Comparison of ENCODE assay signal across 2 cellular contexts in genomic region chr11:69482322-69482721, GRCh38.
TF ChIP-seq lines count a peak whose summit lies in the region.

No MANE protein-coding gene starts in this region.

TF ChIP-seq in K562, 482 proteins besides CTCF, POLR2A, EP300 and RAD21 (continues in another document):
- TF ChIP-seq MNT (conservative IDR thresholded peaks at IDR 0.05): no peak
- no peak for TF ChIP-seq ZBTB40 (IDR thresholded peaks at IDR 0.05)
- no peak for TF ChIP-seq ZBTB40 (CRISPR knock-in tag; IDR thresholded peaks at IDR 0.05)
- no peak for TF ChIP-seq RBM14 (IDR thresholded peaks at IDR 0.05; ENCODE audit: borderline replicate concordance, insufficient read depth, low read depth, low read length)
- no peak for TF ChIP-seq ZNF133 (CRISPR knock-in tag; IDR thresholded peaks at IDR 0.05)
- TF ChIP-seq, protein P1, sequence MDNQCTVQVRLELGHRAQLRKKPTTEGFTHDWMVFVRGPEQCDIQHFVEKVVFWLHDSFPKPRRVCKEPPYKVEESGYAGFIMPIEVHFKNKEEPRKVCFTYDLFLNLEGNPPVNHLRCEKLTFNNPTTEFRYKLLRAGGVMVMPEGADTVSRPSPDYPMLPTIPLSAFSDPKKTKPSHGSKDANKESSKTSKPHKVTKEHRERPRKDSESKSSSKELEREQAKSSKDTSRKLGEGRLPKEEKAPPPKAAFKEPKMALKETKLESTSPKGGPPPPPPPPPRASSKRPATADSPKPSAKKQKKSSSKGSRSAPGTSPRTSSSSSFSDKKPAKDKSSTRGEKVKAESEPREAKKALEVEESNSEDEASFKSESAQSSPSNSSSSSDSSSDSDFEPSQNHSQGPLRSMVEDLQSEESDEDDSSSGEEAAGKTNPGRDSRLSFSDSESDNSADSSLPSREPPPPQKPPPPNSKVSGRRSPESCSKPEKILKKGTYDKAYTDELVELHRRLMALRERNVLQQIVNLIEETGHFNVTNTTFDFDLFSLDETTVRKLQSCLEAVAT (IDR thresholded peaks at IDR 0.05): 0 out of 4 replicates have a peak, but pooled peaks of 1 of the 2 experiments have one; percentile 33
- TF ChIP-seq PKNOX1 (IDR thresholded peaks at IDR 0.05): no peak
- TF ChIP-seq DPF2 (IDR thresholded peaks at IDR 0.05): no peak
- no peak for TF ChIP-seq ZNF3 (CRISPR knock-in tag; IDR thresholded peaks at IDR 0.05)
- TF ChIP-seq HLTF (IDR thresholded peaks at IDR 0.05): no peak
- no peak for TF ChIP-seq SLC30A9 (CRISPR knock-in tag; IDR thresholded peaks at IDR 0.05)
- no peak for TF ChIP-seq SPI1 (IDR thresholded peaks at IDR 0.05; ENCODE audit: borderline replicate concordance, low read depth, low read length)
- TF ChIP-seq TSC22D4 (tag; IDR thresholded peaks at IDR 0.05): no peak
- no peak for TF ChIP-seq ZZZ3 (IDR thresholded peaks at IDR 0.05)

TF ChIP-seq in H1, 55 proteins besides CTCF, POLR2A, EP300 and RAD21:
- no peak for TF ChIP-seq JUND (IDR thresholded peaks at IDR 0.05; ENCODE audit: low read length)
